Comparison of ENCODE assay signal across 1 cellular context in genomic region chr10:75432763-75433162, GRCh38.
A peak's percentile ranks its signal among the peaks of the same experiment; 100 is the strongest.
TF ChIP-seq lines count a peak whose summit lies in the region.

No MANE protein-coding gene starts in this region.

TF ChIP-seq in HepG2, 621 proteins besides CTCF, POLR2A, EP300 and RAD21 (continued from another document):
- TF ChIP-seq POLR2AphosphoS5 (IDR thresholded peaks at IDR 0.05; ENCODE audit: low read depth, low read length): 0 out of 2 replicates have a peak, but pooled peaks have one; percentile 26
- peak; percentile 54; the same call in 1 of the 2 replicates for TF ChIP-seq ZMYM3 (CRISPR knock-in tag; IDR thresholded peaks at IDR 0.05)
- no peak for TF ChIP-seq SATB2 (CRISPR knock-in tag; IDR thresholded peaks at IDR 0.05)
- TF ChIP-seq TFDP1 (CRISPR knock-in tag; IDR thresholded peaks at IDR 0.05; ENCODE audit: borderline replicate concordance): no peak
- TF ChIP-seq MEF2D (CRISPR knock-in tag; IDR thresholded peaks at IDR 0.05): peak; percentile 33; the same call in 1 of the 2 replicates
- TF ChIP-seq MAX (IDR thresholded peaks at IDR 0.05): peak; percentile 15
- TF ChIP-seq ZNF629 (CRISPR knock-in tag; conservative IDR thresholded peaks at IDR 0.05): peak; percentile 74
- no peak for TF ChIP-seq HOXA5 (CRISPR knock-in tag; IDR thresholded peaks at IDR 0.05)
- no peak for TF ChIP-seq ZNF709 (CRISPR knock-in tag; IDR thresholded peaks at IDR 0.05)
- TF ChIP-seq PATZ1 (CRISPR knock-in tag; IDR thresholded peaks at IDR 0.05): peak; percentile 72
- peak; percentile 62 for TF ChIP-seq PPARG (CRISPR knock-in tag; conservative IDR thresholded peaks at IDR 0.05)
- peak; percentile 94 for TF ChIP-seq ZKSCAN8 (CRISPR knock-in tag; IDR thresholded peaks at IDR 0.05; ENCODE audit: borderline replicate concordance)
- 0 out of 2 replicates have a peak, but pooled peaks have one; percentile 41 for TF ChIP-seq ZNF414 (CRISPR knock-in tag; IDR thresholded peaks at IDR 0.05)
- peak; percentile 64 for TF ChIP-seq PAXIP1 (CRISPR knock-in tag; conservative IDR thresholded peaks at IDR 0.05)
- TF ChIP-seq SNAPC4 (CRISPR knock-in tag; IDR thresholded peaks at IDR 0.05): 0 out of 2 replicates have a peak, but pooled peaks have one; percentile 32
- no peak for TF ChIP-seq KDM5B (CRISPR knock-in tag; IDR thresholded peaks at IDR 0.05; ENCODE audit: borderline replicate concordance)
- TF ChIP-seq ZBTB3 (CRISPR knock-in tag; IDR thresholded peaks at IDR 0.05; ENCODE audit: borderline replicate concordance, low read depth): no peak
- TF ChIP-seq TRAFD1 (CRISPR knock-in tag; IDR thresholded peaks at IDR 0.05; ENCODE audit: borderline replicate concordance): no peak
- TF ChIP-seq ZMYM4 (CRISPR knock-in tag; IDR thresholded peaks at IDR 0.05): 0 out of 2 replicates have a peak, but pooled peaks have one; percentile 29
- TF ChIP-seq ZNF333 (CRISPR knock-in tag; IDR thresholded peaks at IDR 0.05; ENCODE audit: borderline replicate concordance): no peak
- TF ChIP-seq DRAP1 (CRISPR knock-in tag; IDR thresholded peaks at IDR 0.05): 0 out of 2 replicates have a peak, but pooled peaks have one; percentile 26
- TF ChIP-seq NCOR1 (IDR thresholded peaks at IDR 0.05; ENCODE audit: borderline replicate concordance, low read length): no peak
- no peak for TF ChIP-seq STAT6 (CRISPR knock-in tag; IDR thresholded peaks at IDR 0.05; ENCODE audit: borderline replicate concordance)
- no peak for TF ChIP-seq SOX6 (IDR thresholded peaks at IDR 0.05)
- peak; percentile 60; the same call in 1 of the 2 replicates for TF ChIP-seq SOX6 (CRISPR knock-in tag; IDR thresholded peaks at IDR 0.05)
- TF ChIP-seq KMT2A (CRISPR knock-in tag; IDR thresholded peaks at IDR 0.05): peak; percentile 63; the same call in 1 of the 2 replicates
- TF ChIP-seq GATAD2A (CRISPR knock-in tag; IDR thresholded peaks at IDR 0.05): peak; percentile 41; the same call in 1 of the 2 replicates
- no peak for TF ChIP-seq PRDM4 (CRISPR knock-in tag; IDR thresholded peaks at IDR 0.05; ENCODE audit: borderline replicate concordance)
- no peak for TF ChIP-seq PHF20 (CRISPR knock-in tag; IDR thresholded peaks at IDR 0.05)
- no peak for TF ChIP-seq SOX13 (IDR thresholded peaks at IDR 0.05)
- TF ChIP-seq SOX13 (CRISPR knock-in tag; conservative IDR thresholded peaks at IDR 0.05 in 1 of 2, IDR thresholded peaks at IDR 0.05 in 1 of 2): peak in 1 of 2 experiments; percentile 59; a peak in 2 of 4 replicates
- TF ChIP-seq SAP130 (CRISPR knock-in tag; IDR thresholded peaks at IDR 0.05; ENCODE audit: low read depth): peak; percentile 49; the same call in 1 of the 2 replicates
- TF ChIP-seq HNF4A (CRISPR knock-in tag; IDR thresholded peaks at IDR 0.05): peak; percentile 66
- TF ChIP-seq ZNF317 (CRISPR knock-in tag; IDR thresholded peaks at IDR 0.05): no peak
